20 cellular contexts compared by ENCODE assay signal in the genomic region with DNA sequence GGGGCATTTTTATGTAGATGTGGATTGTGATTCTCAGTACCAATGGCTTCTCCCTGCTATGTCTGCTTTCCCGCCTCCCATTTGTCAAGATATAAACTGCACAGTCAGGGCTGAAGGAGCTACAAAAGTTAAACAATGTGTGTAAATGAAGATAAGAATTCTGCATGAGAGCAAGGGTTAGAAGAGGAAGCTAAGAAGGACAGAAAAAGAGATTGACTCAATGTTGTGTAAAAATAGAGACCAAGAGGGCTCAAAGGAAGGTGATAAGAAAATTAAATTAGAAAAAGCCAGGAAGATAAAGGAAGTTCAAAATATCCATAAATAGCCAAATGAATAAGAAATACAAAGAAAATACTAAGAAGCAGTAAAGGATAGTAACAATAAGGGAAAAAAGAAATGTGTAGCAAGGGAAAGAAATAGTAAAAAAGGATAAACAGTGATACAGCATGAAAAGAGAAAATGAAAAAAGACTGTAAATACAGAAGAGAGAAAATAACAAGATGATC.
"Had no signal": no experiment of that assay in that cellular context is flagged by ENCODE, and none has a peak within 500 bp of the region (broad histone marks: within the 10 kb centered on the region; RNA-seq: fewer than 3 reads in every experiment).

No MANE protein-coding gene starts in this region.

- H3K4me3 Mint-ChIP-seq: activated CD8-positive, alpha-beta T cell treated with anti-CD3 and anti-CD28 coated beads for 36 hours; activated naive CD8-positive, alpha-beta T cell treated with anti-CD3 and anti-CD28 coated beads, Interleukin-2, amount 10 ng/mL, durations not matched to agents 7 days and 5 days had no signal

- H3K9me3 Mint-ChIP-seq: activated CD8-positive, alpha-beta T cell treated with anti-CD3 and anti-CD28 coated beads for 36 hours; activated naive CD8-positive, alpha-beta T cell treated with anti-CD3 and anti-CD28 coated beads, Interleukin-2, amount 10 ng/mL, durations not matched to agents 7 days and 5 days; activated T-helper 2 cell treated with anti-CD3 and anti-CD28 coated beads, Interferon-gamma antibody, Interleukin-2, Interleukin-4, amounts not matched to agents 10 μg/mL and 5 μg/mL and 100 μg/mL, durations not matched to agents 14 hours and 24 hours and 36 hours had no signal

- H3K27me3 Mint-ChIP-seq: activated CD8-positive, alpha-beta T cell treated with anti-CD3 and anti-CD28 coated beads for 36 hours; activated naive CD8-positive, alpha-beta T cell treated with anti-CD3 and anti-CD28 coated beads, Interleukin-2, amount 10 ng/mL, durations not matched to agents 7 days and 5 days; progenitor cell of endocrine pancreas had no signal

- H3K4me3 ChIP-seq: coronary artery, esophagus muscularis mucosa, lower lobe of right lung, transverse colon, vagina had no signal

- ATAC-seq: activated CD8-positive, alpha-beta T cell treated with anti-CD3 and anti-CD28 coated beads for 36 hours; left colon; lower lobe of right lung; stimulated activated naive CD8-positive, alpha-beta T cell treated with anti-CD3 and anti-CD28 coated beads, Interleukin-15, Interleukin-2, amounts not matched to agents 100 U/mL and 50 U/mL, for 24 hours had no signal

- H3K27ac Mint-ChIP-seq: activated CD8-positive, alpha-beta T cell treated with anti-CD3 and anti-CD28 coated beads for 36 hours; activated naive CD8-positive, alpha-beta T cell treated with anti-CD3 and anti-CD28 coated beads, Interleukin-2, amount 10 ng/mL, durations not matched to agents 7 days and 5 days; activated T-helper 2 cell treated with anti-CD3 and anti-CD28 coated beads, Interferon-gamma antibody, Interleukin-2, Interleukin-4, amounts not matched to agents 10 μg/mL and 5 μg/mL and 100 μg/mL, durations not matched to agents 14 hours and 24 hours and 36 hours; progenitor cell of endocrine pancreas had no signal

- H3K36me3 Mint-ChIP-seq: activated naive CD8-positive, alpha-beta T cell treated with anti-CD3 and anti-CD28 coated beads, Interleukin-2, amount 10 ng/mL, durations not matched to agents 7 days and 5 days had no signal

- DNase-seq: activated CD4-positive, alpha-beta T cell treated with anti-CD3 and anti-CD28 coated beads for 48 hours; activated CD4-positive, CD25-positive, alpha-beta regulatory T cell; activated CD8-positive, alpha-beta T cell treated with anti-CD3 and anti-CD28 coated beads for 36 hours; activated naive CD4-positive, alpha-beta T cell treated with Interleukin-2 at 50 U/mL for 16 hours; activated naive CD8-positive, alpha-beta T cell treated with anti-CD3 and anti-CD28 coated beads, Interleukin-2, amount 10 ng/mL, durations not matched to agents 7 days and 5 days; activated T-cell treated with anti-CD3 and anti-CD28 coated beads, Interleukin-2, amount 50 U/mL, for 1 hour; aorta; left colon; lower lobe of right lung; occipital lobe; stimulated activated CD4-positive, alpha-beta T cell treated with anti-CD3 and anti-CD28 coated beads, Interleukin-2, amount 100 ng/mL, for 24 hours; stimulated activated naive CD8-positive, alpha-beta T cell treated with anti-CD3 and anti-CD28 coated beads, Interleukin-15, Interleukin-2, amounts not matched to agents 100 U/mL and 50 U/mL, for 24 hours; SW 1271; T-helper 2 cell; transverse colon had no signal

- H3K4me1 Mint-ChIP-seq: activated naive CD8-positive, alpha-beta T cell treated with anti-CD3 and anti-CD28 coated beads, Interleukin-2, amount 10 ng/mL, durations not matched to agents 7 days and 5 days had no signal

- H3K27ac ChIP-seq: coronary artery, esophagus muscularis mucosa, lower lobe of right lung, transverse colon, vagina had no signal
